In genomic region chr3:128617557-128618397, GRCh38 we compare ENCODE assay signal across 8 cellular contexts. TPM values are rescaled to one million over a fixed set of nuclear protein-coding genes. Genes with fewer than 3 reads are reported as not detected.
DNase-seq lines count a peak whose midpoint lies in the region; TF ChIP-seq lines count a peak whose summit lies in the region.

No MANE protein-coding gene starts in this region.

- H3K4me1 ChIP-seq in GM23248 (ENCODE audit: insufficient read depth) (peaks cover 21% of the 10 kb centered on the region), stomach (peaks cover 17 to 35% (median 24%) of the 10 kb centered on the region in 4 donors)

- intact Hi-C loops in stomach (cut with DNase I; ENCODE audit: low total_unique reads): no loop called here

- H3K4me3 ChIP-seq in GM23248: peak overlapping the region; percentile 83
- peak overlapping the region; percentile 76 for H3K4me3 ChIP-seq in fibroblast of villous mesenchyme (ENCODE audit: low read depth, low read length)
- H3K4me3 ChIP-seq in neural cell (ENCODE audit: low read length): peak overlapping the region; percentile 84
- peak overlapping the region; percentile 60 to 91 (median 78) for H3K4me3 ChIP-seq in stomach

- H3K9ac ChIP-seq in GM23248 (peak overlapping the region; percentile 89), neural cell (ENCODE audit: low read length) (peak overlapping the region; percentile 86)

- CTCF ChIA-PET in RWPE1 (lab: Yijun Ruan, JAX): interaction anchor here (0.6 to 2.8 kb wide), 31 partner anchors 8 to 991 kb away, joined by 3 to 12 read pairs (median 3); no protein-coding TSS in a partner anchor

- H3K79me2 ChIP-seq in GM23248 (ENCODE audit: insufficient read depth) (peaks cover 52% of the 10 kb centered on the region), neural cell (replicated peaks; ENCODE audit: insufficient read depth, low read length) (peaks cover 9% of the 10 kb centered on the region)

- H3K4me2 ChIP-seq in GM23248 (ENCODE audit: unreplicated experiment) (peak overlapping the region; percentile 84), neural cell (ENCODE audit: low read length) (peak overlapping the region; percentile 87)

- H3K36me3 ChIP-seq in GM23248 (ENCODE audit: low read depth): peaks cover 12% of the 10 kb centered on the region
- H3K36me3 ChIP-seq in neural cell (ENCODE audit: insufficient read depth, low read length): peaks cover 6% of the 10 kb centered on the region
- H3K36me3 ChIP-seq in stomach: peaks cover 25 to 43% (median 41%) of the 10 kb centered on the region in 4 donors

- DNase-seq in EH (ENCODE audit: low read depth) (peak; percentile 95), GM23248 (peak; percentile 100), LHCN-M2 (ENCODE audit: low read depth) (peak; percentile 93), RWPE1 (ENCODE audit: low spot score) (peak; percentile 99), fibroblast of villous mesenchyme (ENCODE audit: low read depth) (peak; percentile 95), stomach (peak; percentile 99)
- DNase-seq in activated effector memory CD4-positive, alpha-beta T cell treated with Interleukin-2 at 50 U/mL for 16 hours: peak; percentile 98

- H3K9me2 ChIP-seq in GM23248 (ENCODE audit: insufficient read depth) (no peaks in the 10 kb centered on the region), neural cell (ENCODE audit: insufficient read depth, low read length) (no peaks in the 10 kb centered on the region)

- H3K27ac ChIP-seq in GM23248: peak overlapping the region; percentile 87
- peak overlapping the region; percentile 84 for H3K27ac ChIP-seq in RWPE1
- H3K27ac ChIP-seq in neural cell (ENCODE audit: low read length): peak overlapping the region; percentile 79
- peak overlapping the region; percentile 84 to 91 (median 85) for H3K27ac ChIP-seq in stomach

- H2AFZ ChIP-seq in GM23248 (peak overlapping the region; percentile 65; the same call in 1 of the 2 replicates), neural cell (ENCODE audit: low read depth, low read length) (peak overlapping the region; percentile 36)

- in situ Hi-C loops in GM23248 (cut with MboI): no loop called here

- TF ChIP-seq RAD21 in neural cell (conservative IDR thresholded peaks at IDR 0.05): peak; percentile 89

- TF ChIP-seq CTCF in RWPE1 (conservative IDR thresholded peaks at IDR 0.05; ENCODE audit: low read depth) (peak; percentile 98), fibroblast of villous mesenchyme (IDR thresholded peaks at IDR 0.05; ENCODE audit: insufficient read depth, low read depth, low read length) (peak; percentile 72), neural cell (IDR thresholded peaks at IDR 0.05; ENCODE audit: poor library complexity, severe bottlenecking) (peak; percentile 100), stomach (IDR thresholded peaks at IDR 0.05) (peak in 5 of 7 experiments; percentile 84 to 99 (median 94))

- WGBS in GM23248 (ENCODE audit: low coverage in 1 of 2, low lambda C conversion rate in 2 of 2, missing lambda C conversion rate in 2 of 2), 2 experiments: 2% methylated on average over 61 of the region's 61 CpGs
- WGBS in stomach, 5 donors: 0 to 2% (median 1%) methylated on average over 54 to 61 of the region's 61 CpGs

- TF ChIP-seq EP300 in neural cell (conservative IDR thresholded peaks at IDR 0.05; ENCODE audit: poor library complexity, severe bottlenecking): peak; percentile 11
- TF ChIP-seq EP300 in stomach (IDR thresholded peaks at IDR 0.05): no peak

- H4K20me1 ChIP-seq in GM23248 (ENCODE audit: insufficient read depth) (no peaks in the 10 kb centered on the region), neural cell (ENCODE audit: insufficient read depth) (no peaks in the 10 kb centered on the region)

- no peak for TF ChIP-seq POLR2A in stomach (IDR thresholded peaks at IDR 0.05)

- H3K9me3 ChIP-seq in GM23248 (ENCODE audit: low read depth): no peaks in the 10 kb centered on the region
- H3K9me3 ChIP-seq in neural cell (ENCODE audit: low read length): no peaks in the 10 kb centered on the region
- H3K9me3 ChIP-seq in stomach: no peaks in the 10 kb centered on the region

- POLR2A ChIA-PET in RWPE1 (lab: Yijun Ruan, JAX; ENCODE audit: low non-redundant PET): interaction anchor here (0.6 kb wide), 1 partner anchor 782 kb away, joined by 3 read pairs; no protein-coding TSS in a partner anchor

- peaks cover 31% of the 10 kb centered on the region for H3F3A ChIP-seq in GM23248 (ENCODE audit: insufficient read depth)
- H3F3A ChIP-seq in neural cell (ENCODE audit: insufficient read depth, low read length, poor library complexity, severe bottlenecking): no peaks in the 10 kb centered on the region

- H3K27me3 ChIP-seq in GM23248 (replicated peaks; ENCODE audit: insufficient read depth): no peaks in the 10 kb centered on the region
- H3K27me3 ChIP-seq in neural cell (ENCODE audit: insufficient read depth, low read depth, low read length): no peaks in the 10 kb centered on the region
- no peaks in the 10 kb centered on the region for H3K27me3 ChIP-seq in stomach

TF ChIP-seq in neural cell, 6 proteins besides CTCF, POLR2A, EP300 and RAD21:
- TF ChIP-seq MXI1 (conservative IDR thresholded peaks at IDR 0.05; ENCODE audit: poor library complexity, severe bottlenecking): peak; percentile 75
- TF ChIP-seq EZH2 (IDR thresholded peaks at IDR 0.05; ENCODE audit: borderline replicate concordance, insufficient read depth, low read length, poor library complexity, severe bottlenecking): no peak
- TF ChIP-seq POLR2AphosphoS5 (IDR thresholded peaks at IDR 0.05): peak; percentile 55
- TF ChIP-seq TAF1 (IDR thresholded peaks at IDR 0.05; ENCODE audit: low read depth): no peak
- TF ChIP-seq REST (IDR thresholded peaks at IDR 0.05; ENCODE audit: borderline replicate concordance): peak; percentile 69
- peak; percentile 77 for TF ChIP-seq SMC3 (conservative IDR thresholded peaks at IDR 0.05; ENCODE audit: poor library complexity)

RNA-seq across cellular contexts. Expression of gene RPN1, which starts 32.8 kb away (rescaled TPM):
- total RNA-seq in GM23248 (2014; rRNA removed; shearing (Covaris generic)): 393 and 395 TPM in 2 replicates
- polyA plus RNA-seq in GM23248 (2016; fragmentation: Nextera tagmentation; extraction: Ambion mirVana) (330 and 345 TPM in 2 replicates), neural cell (201 and 218 TPM in 2 replicates), stomach (10 to 100 TPM; 39.9 to 87.1 (median 83.0) TPM)
- total RNA-seq in LHCN-M2 (2014; rRNA removed) (339 and 355 TPM in 2 replicates), fibroblast of villous mesenchyme (491 and 661 TPM in 2 replicates), stomach (100 to 1,000 TPM in 4 of 5 donors, 10 to 100 TPM in 1; 80.5 to 328 (median 131) TPM)
- 176 TPM for polyA plus RNA-seq in LHCN-M2 (2012)
- 235 and 246 TPM in 2 replicates for polyA minus RNA-seq in neural cell

Comparison
In these comparisons a context has a peak if more than half of its experiments do, and no peak if none do; other contexts are left out.
1. Peak in every context shown above with its lines: DNase-seq, H3K4me3 ChIP-seq and H3K27ac ChIP-seq.